ENCODE assay signal across 8 cellular contexts in the genomic region with DNA sequence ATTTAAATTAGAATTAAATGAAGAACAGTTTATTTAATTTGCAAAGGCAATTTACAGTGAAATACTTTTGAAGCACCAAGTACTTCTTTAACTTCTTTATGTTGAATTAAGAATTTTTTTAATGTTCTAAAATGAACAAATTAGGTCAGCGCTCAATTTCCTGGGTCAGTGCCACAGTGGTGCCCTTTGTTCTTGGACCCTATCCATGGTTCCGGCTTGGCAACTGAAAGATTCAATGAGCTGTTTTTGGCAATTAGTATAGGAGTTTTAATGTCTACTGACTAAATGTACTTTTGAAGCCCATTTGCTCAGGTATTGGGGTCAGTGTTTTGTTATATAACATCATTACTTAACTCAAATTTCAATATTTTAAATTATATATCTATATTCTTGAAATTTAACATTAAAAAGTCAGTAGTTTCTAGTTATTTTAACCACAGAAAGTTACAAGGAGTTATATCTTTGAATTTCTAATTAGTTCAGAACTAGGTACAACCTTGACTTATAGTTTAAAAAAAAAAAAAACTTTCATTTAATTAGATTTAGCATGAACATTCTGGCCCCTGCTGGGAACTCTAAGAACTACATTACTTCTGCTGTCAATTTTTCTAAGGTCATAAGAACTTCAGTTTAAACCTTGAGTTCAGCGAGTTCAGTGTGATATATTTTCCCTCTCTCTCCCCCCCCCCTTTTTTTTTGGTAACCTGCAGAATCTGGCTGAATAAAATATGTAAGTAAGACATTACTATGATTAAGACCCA. TPM values are rescaled to one million over a fixed set of nuclear protein-coding genes. Genes with fewer than 3 reads are reported as not detected.
A peak's percentile ranks its signal among the peaks of the same experiment; 100 is the strongest.
DNase-seq lines count a peak whose midpoint lies in the region; ATAC-seq and TF ChIP-seq lines count a peak whose summit lies in the region.

No MANE protein-coding gene starts in this region.

- no peaks in the 10 kb centered on the region for H3K4me1 ChIP-seq in CD8-positive, alpha-beta T cell (ENCODE audit: insufficient read depth, low read length)

- H3K27ac Mint-ChIP-seq in CD8-positive, alpha-beta T cell, result no peak overlapping the region

- H3K27me3 ChIP-seq in CD8-positive, alpha-beta T cell (ENCODE audit: insufficient read depth, low read length), result no peaks in the 10 kb centered on the region

- ATAC-seq in CD8-positive, alpha-beta T cell, result peak; percentile 75
- peak; percentile 69 for ATAC-seq in GM18861 (IDR thresholded peaks at IDR 0.05; ENCODE audit: unreplicated experiment)

- POLR2A ChIA-PET in CD8-positive, alpha-beta T cell (lab: Charles Lee), result no interaction called here

- no peaks in the 10 kb centered on the region for H3K36me3 Mint-ChIP-seq in CD8-positive, alpha-beta T cell

- no peaks in the 10 kb centered on the region for H3K9me3 ChIP-seq in CD8-positive, alpha-beta T cell (ENCODE audit: low read length)

- H3K4me3 Mint-ChIP-seq in CD8-positive, alpha-beta T cell, result no peak overlapping the region

- CTCF ChIA-PET in CD8-positive, alpha-beta T cell (lab: Charles Lee), result interaction anchor here (1.6 kb wide), 1 partner anchor 39 kb away, joined by 7 read pairs; no protein-coding TSS in a partner anchor

- intact Hi-C loops in CD8-positive, alpha-beta T cell (cut with DNase I, micrococcal nuclease), result loop anchor here (1.0 to 5.0 kb wide), 4 partner anchors 318 to 603 kb away; partner anchors contain the start of gene ASNSD1 (in 2 of the 2)

- peak; percentile 53 for TF ChIP-seq CTCF in CD8-positive, alpha-beta T cell (IDR thresholded peaks at IDR 0.05)
- TF ChIP-seq CTCF in LNCaP clone FGC (IDR thresholded peaks at IDR 0.05; ENCODE audit: control insufficient read depth, extremely low read depth, insufficient read depth), result peak; percentile 42; the same call in 1 of the 2 replicates

- H3K36me3 ChIP-seq in CD8-positive, alpha-beta T cell (ENCODE audit: insufficient read depth, low read length), result no peaks in the 10 kb centered on the region

- DNase-seq in CD8-positive, alpha-beta T cell, result peak in 1 of 7 experiments; percentile 14
- DNase-seq in LNCaP clone FGC (ENCODE audit: low read depth) (peak; percentile 52), RPMI8226 (peak; percentile 69), dermis microvascular lymphatic vessel endothelial cell (ENCODE audit: low read depth in 2 of 2) (peak; percentile 56 to 79), myocyte (ENCODE audit: low read depth) (peak; percentile 81), cerebellar nuclear complex (lab: John Stamatoyannopoulos, UW) (no peak), ureter (ENCODE audit: low spot score) (no peak)

- H3K27me3 Mint-ChIP-seq in CD8-positive, alpha-beta T cell (ENCODE audit: low read depth), result peaks cover 2% of the 10 kb centered on the region

- peaks cover under 1% of the 10 kb centered on the region for H3K9me3 Mint-ChIP-seq in CD8-positive, alpha-beta T cell

- no peaks in the 10 kb centered on the region for H3K4me1 Mint-ChIP-seq in CD8-positive, alpha-beta T cell (ENCODE audit: low read depth)

- H3K4me3 ChIP-seq in CD8-positive, alpha-beta T cell (ENCODE audit: low read depth, low read length), result no peak overlapping the region
- H3K4me3 ChIP-seq in LNCaP clone FGC (ENCODE audit: low read depth, low read length), result no peak overlapping the region

- no peak overlapping the region for H3K27ac ChIP-seq in CD8-positive, alpha-beta T cell (ENCODE audit: low read depth, low read length)

RNA-seq across cellular contexts. Expression of gene MSTN, which starts 7.6 kb away (rescaled TPM):
- total RNA-seq in CD8-positive, alpha-beta T cell, result not detected
- under 0.01 and 0.13 TPM in 2 replicates for total RNA-seq in dermis microvascular lymphatic vessel endothelial cell
- total RNA-seq in myocyte, result 27.5 and 34.2 TPM in 2 replicates
- polyA plus RNA-seq in myocyte (2012), result 12.9 TPM
- total RNA-seq in ureter, result 0.26 TPM

Comparison
In these comparisons a context has a peak if more than half of its experiments do, and no peak if none do; other contexts are left out.
1. DNase-seq: peak in LNCaP clone FGC (single experiment), RPMI8226 (single experiment), dermis microvascular lymphatic vessel endothelial cell (2 of 2) and myocyte (single experiment); none in cerebellar nuclear complex (0 of 2) and ureter (single experiment).
2. RNA of gene MSTN, which starts 7.6 kb away (total RNA-seq): 27.5 to 34.2 TPM in myocyte; 0.26 TPM in ureter (single experiment), not detected in CD8-positive, alpha-beta T cell and under 0.01 to 0.13 TPM in dermis microvascular lymphatic vessel endothelial cell; every median in the first group is over 10 times any median in the second.